1 cellular context compared by ENCODE assay signal in genomic region chr3:57160046-57160730, GRCh38.
TF ChIP-seq lines count a peak whose summit lies in the region.

No MANE protein-coding gene starts in this region.

TF ChIP-seq in HEK293, 187 proteins besides CTCF, POLR2A, EP300 and RAD21 (continued from another document):
- TF ChIP-seq ZNF692 (tag by site-specific recombination; IDR thresholded peaks at IDR 0.05) (no peak), ZNF596 (tag by site-specific recombination; IDR thresholded peaks at IDR 0.05) (no peak), ZNF146 (tag by site-specific recombination; IDR thresholded peaks at IDR 0.05) (no peak), ZIC2 (tag by site-specific recombination; IDR thresholded peaks at IDR 0.05) (peak; percentile 82), TCF7L2 (IDR thresholded peaks at IDR 0.05; ENCODE audit: borderline replicate concordance, low read depth, low read length) (no peak)
